ENCODE assay signal across 8 cellular contexts in the genomic region with DNA sequence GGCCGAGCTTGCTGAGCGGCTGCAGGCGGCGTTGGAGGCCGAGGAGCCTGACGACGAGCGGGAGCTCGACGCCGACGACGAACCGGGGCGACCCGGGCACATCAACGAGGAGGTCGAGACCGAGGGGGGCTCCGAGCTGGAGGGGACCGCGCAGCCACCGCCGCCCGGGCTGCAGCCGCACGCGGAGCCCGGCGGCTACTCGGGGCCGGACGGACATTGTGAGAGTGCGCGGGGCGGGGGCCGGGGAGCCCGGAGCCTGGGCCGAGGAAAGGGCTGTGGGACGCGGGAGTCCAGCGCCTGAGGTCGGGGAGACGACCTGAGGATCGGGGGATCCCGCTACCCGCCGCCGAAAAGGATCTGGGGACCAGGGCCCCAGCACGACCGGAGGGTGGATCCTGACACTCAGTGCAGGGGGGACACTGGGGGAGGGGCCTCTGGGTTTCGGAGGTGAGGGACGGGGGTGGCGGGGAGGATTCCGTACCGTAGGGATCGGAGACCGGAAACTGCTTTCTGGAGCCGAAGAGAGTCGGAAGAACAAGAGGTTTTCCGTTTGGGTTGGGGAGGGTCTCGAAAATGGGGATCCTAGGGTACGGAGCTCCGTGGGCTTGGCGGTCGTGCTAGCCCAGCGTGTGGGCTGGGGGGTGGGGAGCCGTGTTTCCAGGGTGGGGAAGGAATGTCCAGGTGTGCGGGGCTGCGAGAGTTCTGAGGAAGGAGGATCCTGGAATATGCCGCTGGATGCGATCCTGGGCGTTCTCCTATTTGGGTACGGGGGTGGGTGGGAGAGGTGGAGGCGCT. TPM values are rescaled to one million over a fixed set of nuclear protein-coding genes. Genes with fewer than 3 reads are reported as not detected.
DNase-seq lines count a peak whose midpoint lies in the region; ATAC-seq lines count a peak whose summit lies in the region.

No MANE protein-coding gene starts in this region.

- H3K4me3 Mint-ChIP-seq in T-cell, result peak overlapping the region; percentile 92 to 100 (median 98)

- peak overlapping the region; percentile 99 to 100 for H3K27ac Mint-ChIP-seq in T-cell

- H3K9me3 Mint-ChIP-seq in T-cell, result no peaks in the 10 kb centered on the region

- POLR2A ChIA-PET in T-cell (lab: Charles Lee), result interaction anchor here (0.5 to 2.7 kb wide), 13 partner anchors 10 to 840 kb away, joined by 3 to 33 read pairs (median 8); a partner anchor contains a TSS

- peak overlapping the region; percentile 94 for H3K4me3 ChIP-seq in iPS-18c (ENCODE audit: insufficient read depth, low read depth, low read length)

- peaks cover 2% of the 10 kb centered on the region for H3K9me3 ChIP-seq in iPS-18c (ENCODE audit: control insufficient read depth, insufficient read depth, low read length)

- peaks cover 46 to 51% (median 48%) of the 10 kb centered on the region in 3 donors for H3K4me1 Mint-ChIP-seq in T-cell

- ATAC-seq in T-cell (replicated peaks in 1 of 4) (peak in 1 of 4 experiments; percentile 0), GM18502 (IDR thresholded peaks at IDR 0.05; ENCODE audit: poor library complexity, unreplicated experiment) (no peak), GM19023 (IDR thresholded peaks at IDR 0.05; ENCODE audit: unreplicated experiment) (no peak)

- DNase-seq in DMS53 treated with DMSO at 0.1 percent for 48 hours (lab: John Stamatoyannopoulos, UW; ENCODE audit: unreplicated experiment) (peak; percentile 23), HPDE6-E6E7 (ENCODE audit: extremely low spot score) (peak; percentile 37), T-cell (peak; percentile 26 to 72 (median 52)), astrocyte of the hippocampus (ENCODE audit: low read depth, low spot score) (peak; percentile 65)
- peak; percentile 28 to 71 for DNase-seq in stimulated activated CD4-positive, alpha-beta T cell treated with anti-CD3 and anti-CD28 coated beads, Interleukin-12 subunit alpha, Interleukin-12 subunit beta, amount 100 ng/mL, for 24 hours (ENCODE audit: low read depth in 2 of 2)

- H3K27me3 Mint-ChIP-seq in T-cell, result no peaks in the 10 kb centered on the region

- peaks cover 18% of the 10 kb centered on the region for H3K36me3 Mint-ChIP-seq in T-cell

- CTCF ChIA-PET in T-cell (lab: Charles Lee), result interaction anchor here in 1 of 2 donors (0.6 to 4.4 kb wide), 6 partner anchors 37 to 620 kb away, joined by 3 to 52 read pairs (median 14); a partner anchor contains a TSS

RNA-seq across cellular contexts. Expression of a gene that starts 0.6 kb away (rescaled TPM):
- total RNA-seq in T-cell, result 100 to 1,000 TPM; 275 to 350 (median 307) TPM

RNA-seq across cellular contexts. Expression of a gene that starts 45.2 kb away (rescaled TPM):
- 10 to 100 TPM; 38.9 to 61.5 (median 55.1) TPM for total RNA-seq in T-cell

RNA-seq across cellular contexts. Expression of a gene that starts 45.8 kb away (rescaled TPM):
- total RNA-seq in T-cell, result under 1 TPM in 3 of 5 donors, not detected in 2; 0.16 to 0.70 (median 0.47) TPM
